Comparison of ENCODE assay signal across 2 cellular contexts in the genomic region with DNA sequence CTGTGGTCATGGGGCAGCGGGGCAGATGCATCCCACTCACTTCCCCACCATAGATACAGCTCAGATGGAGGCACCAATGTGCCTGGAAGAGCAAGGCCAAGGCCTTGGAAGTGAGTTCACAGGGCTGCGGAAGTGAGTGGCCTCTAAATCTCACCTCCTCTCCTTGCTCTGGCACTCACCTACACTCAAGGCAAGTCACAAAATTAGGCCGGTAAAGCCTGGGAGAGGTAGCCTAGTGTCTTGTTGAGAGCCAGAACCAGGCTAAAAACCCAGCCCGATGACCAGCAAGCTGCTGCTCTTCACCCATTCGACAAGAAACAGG.
TF ChIP-seq lines count a peak whose summit lies in the region.

No MANE protein-coding gene starts in this region.

TF ChIP-seq in GM23338, 12 proteins besides CTCF, POLR2A, EP300 and RAD21 (continued from another document):
- TF ChIP-seq REST (IDR thresholded peaks at IDR 0.05; ENCODE audit: unreplicated experiment) (no peak), ZNF331 (CRISPR knock-in tag; IDR thresholded peaks at IDR 0.05; ENCODE audit: low read depth) (no peak), JUNB (IDR thresholded peaks at IDR 0.05; ENCODE audit: unreplicated experiment) (no peak), STAT1 (IDR thresholded peaks at IDR 0.05; ENCODE audit: unreplicated experiment) (no peak), EZH2phosphoT487 (IDR thresholded peaks at IDR 0.05; ENCODE audit: unreplicated experiment) (no peak), POLR2AphosphoS5 (IDR thresholded peaks at IDR 0.05; ENCODE audit: low read depth) (no peak), ETS1 (IDR thresholded peaks at IDR 0.05) (no peak), EZH2 (IDR thresholded peaks at IDR 0.05; ENCODE audit: low read depth, unreplicated experiment) (no peak), CREB1 (CRISPR knock-in tag; IDR thresholded peaks at IDR 0.05; ENCODE audit: low read depth) (no peak), ZNF114 (CRISPR knock-in tag; IDR thresholded peaks at IDR 0.05) (no peak)
- TF ChIP-seq, protein P1, sequence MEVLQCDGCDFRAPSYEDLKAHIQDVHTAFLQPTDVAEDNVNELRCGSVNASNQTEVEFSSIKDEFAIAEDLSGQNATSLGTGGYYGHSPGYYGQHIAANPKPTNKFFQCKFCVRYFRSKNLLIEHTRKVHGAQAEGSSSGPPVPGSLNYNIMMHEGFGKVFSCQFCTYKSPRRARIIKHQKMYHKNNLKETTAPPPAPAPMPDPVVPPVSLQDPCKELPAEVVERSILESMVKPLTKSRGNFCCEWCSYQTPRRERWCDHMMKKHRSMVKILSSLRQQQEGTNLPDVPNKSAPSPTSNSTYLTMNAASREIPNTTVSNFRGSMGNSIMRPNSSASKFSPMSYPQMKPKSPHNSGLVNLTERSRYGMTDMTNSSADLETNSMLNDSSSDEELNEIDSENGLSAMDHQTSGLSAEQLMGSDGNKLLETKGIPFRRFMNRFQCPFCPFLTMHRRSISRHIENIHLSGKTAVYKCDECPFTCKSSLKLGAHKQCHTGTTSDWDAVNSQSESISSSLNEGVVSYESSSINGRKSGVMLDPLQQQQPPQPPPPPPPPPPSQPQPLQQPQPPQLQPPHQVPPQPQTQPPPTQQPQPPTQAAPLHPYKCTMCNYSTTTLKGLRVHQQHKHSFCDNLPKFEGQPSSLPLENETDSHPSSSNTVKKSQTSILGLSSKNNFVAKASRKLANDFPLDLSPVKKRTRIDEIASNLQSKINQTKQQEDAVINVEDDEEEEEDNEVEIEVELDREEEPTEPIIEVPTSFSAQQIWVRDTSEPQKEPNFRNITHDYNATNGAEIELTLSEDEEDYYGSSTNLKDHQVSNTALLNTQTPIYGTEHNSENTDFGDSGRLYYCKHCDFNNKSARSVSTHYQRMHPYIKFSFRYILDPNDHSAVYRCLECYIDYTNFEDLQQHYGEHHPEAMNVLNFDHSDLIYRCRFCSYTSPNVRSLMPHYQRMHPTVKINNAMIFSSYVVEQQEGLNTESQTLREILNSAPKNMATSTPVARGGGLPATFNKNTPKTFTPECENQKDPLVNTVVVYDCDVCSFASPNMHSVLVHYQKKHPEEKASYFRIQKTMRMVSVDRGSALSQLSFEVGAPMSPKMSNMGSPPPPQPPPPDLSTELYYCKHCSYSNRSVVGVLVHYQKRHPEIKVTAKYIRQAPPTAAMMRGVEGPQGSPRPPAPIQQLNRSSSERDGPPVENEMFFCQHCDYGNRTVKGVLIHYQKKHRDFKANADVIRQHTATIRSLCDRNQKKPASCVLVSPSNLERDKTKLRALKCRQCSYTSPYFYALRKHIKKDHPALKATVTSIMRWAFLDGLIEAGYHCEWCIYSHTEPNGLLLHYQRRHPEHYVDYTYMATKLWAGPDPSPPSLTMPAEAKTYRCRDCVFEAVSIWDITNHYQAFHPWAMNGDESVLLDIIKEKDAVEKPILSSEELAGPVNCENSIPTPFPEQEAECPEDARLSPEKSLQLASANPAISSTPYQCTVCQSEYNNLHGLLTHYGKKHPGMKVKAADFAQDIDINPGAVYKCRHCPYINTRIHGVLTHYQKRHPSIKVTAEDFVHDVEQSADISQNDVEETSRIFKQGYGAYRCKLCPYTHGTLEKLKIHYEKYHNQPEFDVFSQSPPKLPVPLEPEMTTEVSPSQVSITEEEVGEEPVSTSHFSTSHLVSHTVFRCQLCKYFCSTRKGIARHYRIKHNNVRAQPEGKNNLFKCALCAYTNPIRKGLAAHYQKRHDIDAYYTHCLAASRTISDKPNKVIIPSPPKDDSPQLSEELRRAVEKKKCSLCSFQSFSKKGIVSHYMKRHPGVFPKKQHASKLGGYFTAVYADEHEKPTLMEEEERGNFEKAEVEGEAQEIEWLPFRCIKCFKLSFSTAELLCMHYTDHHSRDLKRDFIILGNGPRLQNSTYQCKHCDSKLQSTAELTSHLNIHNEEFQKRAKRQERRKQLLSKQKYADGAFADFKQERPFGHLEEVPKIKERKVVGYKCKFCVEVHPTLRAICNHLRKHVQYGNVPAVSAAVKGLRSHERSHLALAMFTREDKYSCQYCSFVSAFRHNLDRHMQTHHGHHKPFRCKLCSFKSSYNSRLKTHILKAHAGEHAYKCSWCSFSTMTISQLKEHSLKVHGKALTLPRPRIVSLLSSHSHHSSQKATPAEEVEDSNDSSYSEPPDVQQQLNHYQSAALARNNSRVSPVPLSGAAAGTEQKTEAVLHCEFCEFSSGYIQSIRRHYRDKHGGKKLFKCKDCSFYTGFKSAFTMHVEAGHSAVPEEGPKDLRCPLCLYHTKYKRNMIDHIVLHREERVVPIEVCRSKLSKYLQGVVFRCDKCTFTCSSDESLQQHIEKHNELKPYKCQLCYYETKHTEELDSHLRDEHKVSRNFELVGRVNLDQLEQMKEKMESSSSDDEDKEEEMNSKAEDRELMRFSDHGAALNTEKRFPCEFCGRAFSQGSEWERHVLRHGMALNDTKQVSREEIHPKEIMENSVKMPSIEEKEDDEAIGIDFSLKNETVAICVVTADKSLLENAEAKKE (CRISPR knock-in tag; IDR thresholded peaks at IDR 0.05), result no peak

TF ChIP-seq in WTC11, 78 proteins besides CTCF, POLR2A, EP300 and RAD21 (continued from another document):
- TF ChIP-seq, protein P2, sequence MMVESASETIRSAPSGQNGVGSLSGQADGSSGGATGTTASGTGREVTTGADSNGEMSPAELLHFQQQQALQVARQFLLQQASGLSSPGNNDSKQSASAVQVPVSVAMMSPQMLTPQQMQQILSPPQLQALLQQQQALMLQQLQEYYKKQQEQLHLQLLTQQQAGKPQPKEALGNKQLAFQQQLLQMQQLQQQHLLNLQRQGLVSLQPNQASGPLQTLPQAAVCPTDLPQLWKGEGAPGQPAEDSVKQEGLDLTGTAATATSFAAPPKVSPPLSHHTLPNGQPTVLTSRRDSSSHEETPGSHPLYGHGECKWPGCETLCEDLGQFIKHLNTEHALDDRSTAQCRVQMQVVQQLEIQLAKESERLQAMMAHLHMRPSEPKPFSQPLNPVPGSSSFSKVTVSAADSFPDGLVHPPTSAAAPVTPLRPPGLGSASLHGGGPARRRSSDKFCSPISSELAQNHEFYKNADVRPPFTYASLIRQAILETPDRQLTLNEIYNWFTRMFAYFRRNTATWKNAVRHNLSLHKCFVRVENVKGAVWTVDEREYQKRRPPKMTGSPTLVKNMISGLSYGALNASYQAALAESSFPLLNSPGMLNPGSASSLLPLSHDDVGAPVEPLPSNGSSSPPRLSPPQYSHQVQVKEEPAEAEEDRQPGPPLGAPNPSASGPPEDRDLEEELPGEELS (CRISPR knock-in tag; IDR thresholded peaks at IDR 0.05), result no peak
- no peak for TF ChIP-seq EMX1 (CRISPR knock-in tag; IDR thresholded peaks at IDR 0.05)
- TF ChIP-seq USF1 (CRISPR knock-in tag; IDR thresholded peaks at IDR 0.05), result no peak
- no peak for TF ChIP-seq IRF2 (CRISPR knock-in tag; IDR thresholded peaks at IDR 0.05; ENCODE audit: borderline replicate concordance, low read depth)
- TF ChIP-seq, protein P3, sequence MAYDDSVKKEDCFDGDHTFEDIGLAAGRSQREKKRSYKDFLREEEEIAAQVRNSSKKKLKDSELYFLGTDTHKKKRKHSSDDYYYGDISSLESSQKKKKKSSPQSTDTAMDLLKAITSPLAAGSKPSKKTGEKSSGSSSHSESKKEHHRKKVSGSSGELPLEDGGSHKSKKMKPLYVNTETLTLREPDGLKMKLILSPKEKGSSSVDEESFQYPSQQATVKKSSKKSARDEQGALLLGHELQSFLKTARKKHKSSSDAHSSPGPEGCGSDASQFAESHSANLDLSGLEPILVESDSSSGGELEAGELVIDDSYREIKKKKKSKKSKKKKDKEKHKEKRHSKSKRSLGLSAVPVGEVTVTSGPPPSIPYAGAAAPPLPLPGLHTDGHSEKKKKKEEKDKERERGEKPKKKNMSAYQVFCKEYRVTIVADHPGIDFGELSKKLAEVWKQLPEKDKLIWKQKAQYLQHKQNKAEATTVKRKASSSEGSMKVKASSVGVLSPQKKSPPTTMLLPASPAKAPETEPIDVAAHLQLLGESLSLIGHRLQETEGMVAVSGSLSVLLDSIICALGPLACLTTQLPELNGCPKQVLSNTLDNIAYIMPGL (CRISPR knock-in tag; IDR thresholded peaks at IDR 0.05), result no peak
- TF ChIP-seq TP53 (CRISPR knock-in tag; IDR thresholded peaks at IDR 0.05), result no peak
- no peak for TF ChIP-seq NR2C2 (CRISPR knock-in tag; IDR thresholded peaks at IDR 0.05)
- no peak for TF ChIP-seq GTF2I (CRISPR knock-in tag; conservative IDR thresholded peaks at IDR 0.05)
- TF ChIP-seq TEAD4 (CRISPR knock-in tag; IDR thresholded peaks at IDR 0.05), result no peak
- TF ChIP-seq, protein P4, sequence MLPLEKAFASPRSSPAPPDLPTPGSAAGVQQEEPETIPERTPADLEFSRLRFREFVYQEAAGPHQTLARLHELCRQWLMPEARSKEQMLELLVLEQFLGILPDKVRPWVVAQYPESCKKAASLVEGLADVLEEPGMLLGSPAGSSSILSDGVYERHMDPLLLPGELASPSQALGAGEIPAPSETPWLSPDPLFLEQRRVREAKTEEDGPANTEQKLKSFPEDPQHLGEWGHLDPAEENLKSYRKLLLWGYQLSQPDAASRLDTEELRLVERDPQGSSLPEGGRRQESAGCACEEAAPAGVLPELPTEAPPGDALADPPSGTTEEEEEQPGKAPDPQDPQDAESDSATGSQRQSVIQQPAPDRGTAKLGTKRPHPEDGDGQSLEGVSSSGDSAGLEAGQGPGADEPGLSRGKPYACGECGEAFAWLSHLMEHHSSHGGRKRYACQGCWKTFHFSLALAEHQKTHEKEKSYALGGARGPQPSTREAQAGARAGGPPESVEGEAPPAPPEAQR (CRISPR knock-in tag; IDR thresholded peaks at IDR 0.05), result no peak
- no peak for TF ChIP-seq MYBL2 (CRISPR knock-in tag; IDR thresholded peaks at IDR 0.05)
